In genomic region chr12:104840262-104840661, GRCh38 we compare ENCODE assay signal across 1 cellular context.
A peak's percentile ranks its signal among the peaks of the same experiment; 100 is the strongest.
TF ChIP-seq lines count a peak whose summit lies in the region.

No MANE protein-coding gene starts in this region.

TF ChIP-seq in A549, 52 proteins besides CTCF, POLR2A, EP300 and RAD21:
- TF ChIP-seq USF2 (IDR thresholded peaks at IDR 0.05) (no peak), EHF (CRISPR knock-in tag; IDR thresholded peaks at IDR 0.05) (no peak), ZC3H11A (IDR thresholded peaks at IDR 0.05) (no peak), JUNB (IDR thresholded peaks at IDR 0.05) (no peak), HOXA7 (CRISPR knock-in tag; IDR thresholded peaks at IDR 0.05) (no peak), MAFK (IDR thresholded peaks at IDR 0.05; ENCODE audit: partially characterized antibody) (peak; percentile 58)
